Comparison of ENCODE assay signal across 9 cellular contexts in the genomic region with DNA sequence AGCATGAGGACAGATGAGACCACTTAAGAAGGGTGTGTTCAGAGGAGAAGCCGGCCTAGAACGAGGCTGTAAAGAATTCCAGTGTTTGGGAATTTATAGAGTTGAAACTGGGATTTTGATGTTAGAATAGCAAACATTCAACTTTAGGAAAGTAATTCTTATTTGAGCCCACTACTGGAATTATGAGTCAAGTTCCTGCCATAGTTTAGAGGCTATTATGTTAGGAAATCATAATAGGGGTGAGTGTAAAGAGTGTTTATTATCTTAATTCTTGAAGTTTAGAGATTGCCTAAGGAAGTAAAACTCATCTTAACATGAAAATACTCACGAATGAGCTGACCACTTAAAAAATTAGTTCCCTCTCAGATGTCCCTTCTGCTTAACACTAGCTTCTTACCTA.
DNase-seq lines count a peak whose midpoint lies in the region; ATAC-seq and TF ChIP-seq lines count a peak whose summit lies in the region.
"Had no signal": no experiment of that assay in that cellular context is flagged by ENCODE, and none has a peak within 500 bp of the region (broad histone marks: within the 10 kb centered on the region; RNA-seq: fewer than 3 reads in every experiment).

No MANE protein-coding gene starts in this region.

- CTCF ChIA-PET in activated naive CD4-positive, alpha-beta T cell treated with anti-CD3 and anti-CD28 coated beads, Interleukin-2, amount 10 ng/mL, durations not matched to agents 7 days and 5 days (lab: Charles Lee), result interaction anchor here (1.0 to 7.6 kb wide), 3 partner anchors 17 to 569 kb away, joined by 3 to 176 read pairs (median 5); no protein-coding TSS in a partner anchor

- ATAC-seq in stimulated activated naive B cell treated with anti-CD40 and anti-IgM and Interleukin-4, amounts not matched to agents 10 μg/mL and 1 μg/mL and 100 μg/mL, for 72 hours (replicated peaks), result no peak
- ATAC-seq in HG02981 (IDR thresholded peaks at IDR 0.05; ENCODE audit: unreplicated experiment) (no peak), GM21576 (IDR thresholded peaks at IDR 0.05; ENCODE audit: unreplicated experiment) (no peak)

- peaks cover 55% of the 10 kb centered on the region for H3K4me1 Mint-ChIP-seq in activated naive CD4-positive, alpha-beta T cell treated with anti-CD3 and anti-CD28 coated beads, Interleukin-2, amount 10 ng/mL, durations not matched to agents 7 days and 5 days
- H3K4me1 Mint-ChIP-seq in stimulated activated naive B cell treated with anti-CD40 and anti-IgM and Interleukin-4, amounts not matched to agents 10 μg/mL and 1 μg/mL and 100 μg/mL, for 72 hours, result peaks cover 17 to 42% of the 10 kb centered on the region in 2 donors

- no peaks in the 10 kb centered on the region for H3K9me3 Mint-ChIP-seq in activated naive CD4-positive, alpha-beta T cell treated with anti-CD3 and anti-CD28 coated beads, Interleukin-2, amount 10 ng/mL, durations not matched to agents 7 days and 5 days
- H3K9me3 Mint-ChIP-seq in stimulated activated naive B cell treated with anti-CD40 and anti-IgM and Interleukin-4, amounts not matched to agents 10 μg/mL and 1 μg/mL and 100 μg/mL, for 72 hours, result no peaks in the 10 kb centered on the region

- no peaks in the 10 kb centered on the region for H3K27me3 Mint-ChIP-seq in activated naive CD4-positive, alpha-beta T cell treated with anti-CD3 and anti-CD28 coated beads, Interleukin-2, amount 10 ng/mL, durations not matched to agents 7 days and 5 days
- H3K27me3 Mint-ChIP-seq in stimulated activated naive B cell treated with anti-CD40 and anti-IgM and Interleukin-4, amounts not matched to agents 10 μg/mL and 1 μg/mL and 100 μg/mL, for 72 hours, result no peaks in the 10 kb centered on the region

- H3K36me3 Mint-ChIP-seq in activated naive CD4-positive, alpha-beta T cell treated with anti-CD3 and anti-CD28 coated beads, Interleukin-2, amount 10 ng/mL, durations not matched to agents 7 days and 5 days, result peaks cover 28% of the 10 kb centered on the region
- peaks cover 3 to 13% of the 10 kb centered on the region in 2 donors for H3K36me3 Mint-ChIP-seq in stimulated activated naive B cell treated with anti-CD40 and anti-IgM and Interleukin-4, amounts not matched to agents 10 μg/mL and 1 μg/mL and 100 μg/mL, for 72 hours

- TF ChIP-seq CTCF in WI38 (IDR thresholded peaks at IDR 0.05; ENCODE audit: low read depth, low read length) (no peak), fibroblast of pulmonary artery (IDR thresholded peaks at IDR 0.05; ENCODE audit: low read length, missing control alignments) (no peak)

- H3K4me3 ChIP-seq in WI38 (ENCODE audit: low read depth, low read length), result peak overlapping the region; percentile 93
- H3K4me3 ChIP-seq in fibroblast of pulmonary artery (replicated peaks; ENCODE audit: low read depth, low read length), result peak overlapping the region; percentile 81

- no peak overlapping the region for H3K27ac Mint-ChIP-seq in activated naive CD4-positive, alpha-beta T cell treated with anti-CD3 and anti-CD28 coated beads, Interleukin-2, amount 10 ng/mL, durations not matched to agents 7 days and 5 days
- H3K27ac Mint-ChIP-seq in stimulated activated naive B cell treated with anti-CD40 and anti-IgM and Interleukin-4, amounts not matched to agents 10 μg/mL and 1 μg/mL and 100 μg/mL, for 72 hours, result no peak overlapping the region

- H3K4me3 Mint-ChIP-seq in activated naive CD4-positive, alpha-beta T cell treated with anti-CD3 and anti-CD28 coated beads, Interleukin-2, amount 10 ng/mL, durations not matched to agents 7 days and 5 days, result peak overlapping the region; percentile 87
- peak overlapping the region; percentile 98 to 100 for H3K4me3 Mint-ChIP-seq in stimulated activated naive B cell treated with anti-CD40 and anti-IgM and Interleukin-4, amounts not matched to agents 10 μg/mL and 1 μg/mL and 100 μg/mL, for 72 hours

- no peak for DNase-seq in activated naive CD4-positive, alpha-beta T cell treated with anti-CD3 and anti-CD28 coated beads, Interleukin-2, amount 10 ng/mL, durations not matched to agents 7 days and 5 days
- DNase-seq in activated naive CD4-positive, alpha-beta T cell (lab: John Stamatoyannopoulos, UW), result no peak
- DNase-seq in fibroblast of pulmonary artery (ENCODE audit: low read depth) (no peak), UCSD-AML1 (lab: John Stamatoyannopoulos, UW; ENCODE audit: unreplicated experiment) (no peak)
- no peak for DNase-seq in stimulated activated naive B cell treated with anti-CD40 and anti-IgM and Interleukin-4, amounts not matched to agents 10 μg/mL and 1 μg/mL and 100 μg/mL, for 72 hours
- DNase-seq: NCI-H2081 had no signal
